ENCODE assay signal across 31 cellular contexts in the genomic region with DNA sequence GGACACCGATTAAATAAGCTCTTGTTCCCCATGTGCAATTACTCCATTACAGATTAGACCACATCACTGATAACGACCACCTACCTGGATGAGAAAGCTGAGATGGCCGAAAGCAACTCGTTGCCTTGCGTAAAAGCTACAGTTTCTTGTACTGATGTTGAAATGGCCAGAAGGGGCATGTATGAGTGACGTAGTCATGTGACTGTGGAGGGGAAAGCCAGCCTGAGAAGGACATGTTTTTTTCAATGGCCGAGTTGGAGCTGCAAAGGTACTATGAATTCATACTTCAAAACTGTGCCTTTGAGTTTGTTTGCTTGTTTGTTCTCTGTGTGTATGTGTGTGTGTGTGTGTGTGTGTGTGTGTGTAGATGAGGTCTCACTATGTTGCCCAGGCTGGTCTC. TPM values are rescaled to one million over a fixed set of nuclear protein-coding genes. Genes with fewer than 3 reads are reported as not detected.
"Had no signal": no experiment of that assay in that cellular context is flagged by ENCODE, and none has a peak within 500 bp of the region (broad histone marks: within the 10 kb centered on the region; RNA-seq: fewer than 3 reads in every experiment).

No MANE protein-coding gene starts in this region.

- H3K4me3 ChIP-seq: colonic mucosa, esophagus squamous epithelium, gastrocnemius medialis, heart right ventricle, left lung, lower lobe of right lung, mucosa of descending colon had no signal

- H3K4me3 Mint-ChIP-seq: dendritic cell treated with granulocyte-macrophage colony-stimulating factor and Interleukin-4, amounts not matched to agents 40 ng/mL and 50 ng/mL, for 4 days; effector memory CD8-positive, alpha-beta T cell; endodermal cell; mesothelial cell of epicardium; naive B cell had no signal

- H3K4me1 Mint-ChIP-seq: naive B cell had no signal

- H3K36me3 Mint-ChIP-seq: mesothelial cell of epicardium, naive B cell had no signal

- H3K9me3 Mint-ChIP-seq: dendritic cell treated with granulocyte-macrophage colony-stimulating factor and Interleukin-4, amounts not matched to agents 40 ng/mL and 50 ng/mL, for 4 days; effector memory CD8-positive, alpha-beta T cell; endodermal cell; mesothelial cell of epicardium had no signal

- H3K4me1 ChIP-seq: colonic mucosa, gastrocnemius medialis, heart right ventricle, left lung, lower lobe of right lung had no signal

- FAIRE-seq: endometrium, islet of Langerhans, keratinocyte had no signal

- DNase-seq: colonic mucosa; cortex of kidney; effector CD8-positive, alpha-beta T cell; effector memory CD8-positive, alpha-beta T cell; endodermal cell; erythroblast; esophagus squamous epithelium; foreskin fibroblast; foreskin melanocyte; gastrocnemius medialis; glutamatergic neuron; head of caudate nucleus; heart right ventricle; hippocampal formation; left cardiac atrium; left lung; left ventricle myocardium superior; lower lobe of right lung; mesenchymal stem cell; mucosa of descending colon; naive B cell had no signal

- H3K27me3 ChIP-seq: colonic mucosa, esophagus squamous epithelium, gastrocnemius medialis, left lung had no signal

- ATAC-seq: effector memory CD8-positive, alpha-beta T cell; esophagus mucosa; gastrocnemius medialis; heart right ventricle; left cardiac atrium; left lung; left ventricle myocardium superior; lower lobe of right lung; mucosa of descending colon had no signal

- H3K27ac ChIP-seq: colonic mucosa, epithelial cell of prostate, esophagus squamous epithelium, gastrocnemius medialis, heart right ventricle, left lung, lower lobe of right lung had no signal

- H3K36me3 ChIP-seq: colonic mucosa, esophagus squamous epithelium, gastrocnemius medialis, heart right ventricle, left lung, lower lobe of right lung had no signal

- H3K27ac Mint-ChIP-seq: dendritic cell treated with granulocyte-macrophage colony-stimulating factor and Interleukin-4, amounts not matched to agents 40 ng/mL and 50 ng/mL, for 4 days; effector memory CD8-positive, alpha-beta T cell; endodermal cell; mesothelial cell of epicardium; naive B cell had no signal

RNA-seq across cellular contexts. Expression of a gene that starts 17.0 kb away (rescaled TPM):
- total RNA-seq: dermis microvascular lymphatic vessel endothelial cell, glomerular endothelial cell, lung microvascular endothelial cell had no signal
